Comparison of ENCODE assay signal across 21 cellular contexts in genomic region chr13:95083758-95084157, GRCh38.
DNase-seq lines count a peak whose midpoint lies in the region; ATAC-seq and TF ChIP-seq lines count a peak whose summit lies in the region.
"Had no signal": no experiment of that assay in that cellular context is flagged by ENCODE, and none has a peak within 500 bp of the region (broad histone marks: within the 10 kb centered on the region; RNA-seq: fewer than 3 reads in every experiment).

No MANE protein-coding gene starts in this region.

- DNase-seq in EL (peak; percentile 82), NCI-H226 (peak; percentile 80), epithelial cell of esophagus (ENCODE audit: low read depth) (peak; percentile 88), non-pigmented ciliary epithelial cell (ENCODE audit: low read depth) (peak; percentile 55), Ammon's horn (ENCODE audit: low spot score) (no peak), SW480 (ENCODE audit: low spot score) (no peak)
- DNase-seq in stimulated activated effector memory CD8-positive, alpha-beta T cell treated with anti-CD3 and anti-CD28 coated beads, Interleukin-12 subunit alpha, Interleukin-12 subunit beta, amount 100 ng/mL, for 72 hours (ENCODE audit: low spot score in 2 of 2), result no peak
- no peak for DNase-seq in activated CD4-positive, alpha-beta T cell treated with anti-CD3 and anti-CD28 coated beads, Interleukin-2, amount 50 U/mL, for 4 hours
- DNase-seq: activated B cell treated with CpG ODN at 0.5 μM for 24 hours, COR-L47, KG1, NCI-H146, sigmoid colon had no signal

- no peak overlapping the region for H3K4me3 Mint-ChIP-seq in stimulated activated effector memory CD8-positive, alpha-beta T cell treated with anti-CD3 and anti-CD28 coated beads, Interleukin-12 subunit alpha, Interleukin-12 subunit beta, amount 100 ng/mL, for 72 hours
- H3K4me3 Mint-ChIP-seq: activated B cell treated with CpG ODN at 0.5 μM for 24 hours; activated naive CD4-positive, alpha-beta T cell treated with anti-CD3 and anti-CD28 coated beads, Interleukin-2, amount 50 U/mL, for 24 hours; central memory CD8-positive, alpha-beta T cell; GM23338; neural progenitor cell; stimulated activated memory B cell treated with anti-CD40 and anti-IgM and Interleukin-4, amounts not matched to agents 10 μg/mL and 1 μg/mL and 100 μg/mL, for 72 hours; type B pancreatic cell had no signal

- no peaks in the 10 kb centered on the region for H3K9me3 Mint-ChIP-seq in stimulated activated effector memory CD8-positive, alpha-beta T cell treated with anti-CD3 and anti-CD28 coated beads, Interleukin-12 subunit alpha, Interleukin-12 subunit beta, amount 100 ng/mL, for 72 hours
- H3K9me3 Mint-ChIP-seq: activated B cell treated with CpG ODN at 0.5 μM for 24 hours; activated naive CD4-positive, alpha-beta T cell treated with anti-CD3 and anti-CD28 coated beads, Interleukin-2, amount 50 U/mL, for 24 hours; central memory CD8-positive, alpha-beta T cell; GM23338; neural progenitor cell; stimulated activated memory B cell treated with anti-CD40 and anti-IgM and Interleukin-4, amounts not matched to agents 10 μg/mL and 1 μg/mL and 100 μg/mL, for 72 hours had no signal

- ATAC-seq in stimulated activated effector memory CD8-positive, alpha-beta T cell treated with anti-CD3 and anti-CD28 coated beads, Interleukin-12 subunit alpha, Interleukin-12 subunit beta, amount 100 ng/mL, for 72 hours, result no peak
- ATAC-seq: GM23338; stimulated activated memory B cell treated with anti-CD40 and anti-IgM and Interleukin-4, amounts not matched to agents 10 μg/mL and 1 μg/mL and 100 μg/mL, for 72 hours had no signal

- TF ChIP-seq CTCF in epithelial cell of esophagus (IDR thresholded peaks at IDR 0.05; ENCODE audit: insufficient read depth, low read depth, low read length, missing control alignments), result no peak

- H3K4me1 Mint-ChIP-seq in stimulated activated effector memory CD8-positive, alpha-beta T cell treated with anti-CD3 and anti-CD28 coated beads, Interleukin-12 subunit alpha, Interleukin-12 subunit beta, amount 100 ng/mL, for 72 hours, result no peaks in the 10 kb centered on the region
- H3K4me1 Mint-ChIP-seq: activated B cell treated with CpG ODN at 0.5 μM for 24 hours; activated naive CD4-positive, alpha-beta T cell treated with anti-CD3 and anti-CD28 coated beads, Interleukin-2, amount 50 U/mL, for 24 hours; GM23338; neural progenitor cell; stimulated activated memory B cell treated with anti-CD40 and anti-IgM and Interleukin-4, amounts not matched to agents 10 μg/mL and 1 μg/mL and 100 μg/mL, for 72 hours had no signal

- H3K36me3 Mint-ChIP-seq in stimulated activated effector memory CD8-positive, alpha-beta T cell treated with anti-CD3 and anti-CD28 coated beads, Interleukin-12 subunit alpha, Interleukin-12 subunit beta, amount 100 ng/mL, for 72 hours, result no peaks in the 10 kb centered on the region

- H3K27ac Mint-ChIP-seq in stimulated activated effector memory CD8-positive, alpha-beta T cell treated with anti-CD3 and anti-CD28 coated beads, Interleukin-12 subunit alpha, Interleukin-12 subunit beta, amount 100 ng/mL, for 72 hours, result no peak overlapping the region
- H3K27ac Mint-ChIP-seq: activated B cell treated with CpG ODN at 0.5 μM for 24 hours; activated naive CD4-positive, alpha-beta T cell treated with anti-CD3 and anti-CD28 coated beads, Interleukin-2, amount 50 U/mL, for 24 hours; GM23338; neural progenitor cell; stimulated activated memory B cell treated with anti-CD40 and anti-IgM and Interleukin-4, amounts not matched to agents 10 μg/mL and 1 μg/mL and 100 μg/mL, for 72 hours; type B pancreatic cell had no signal

- H3K4me3 ChIP-seq in epithelial cell of esophagus (ENCODE audit: low read length), result no peak overlapping the region
- H3K4me3 ChIP-seq: GM23338, lung, neural progenitor cell, sigmoid colon, SK-N-MC had no signal

Comparison
In these comparisons a context has a peak if more than half of its experiments do, and no peak if none do; other contexts are left out.
1. DNase-seq: peak in EL (single experiment), NCI-H226 (single experiment), epithelial cell of esophagus (single experiment) and non-pigmented ciliary epithelial cell (single experiment); none in stimulated activated effector memory CD8-positive, alpha-beta T cell treated with anti-CD3 and anti-CD28 coated beads, Interleukin-12 subunit alpha, Interleukin-12 subunit beta, amount 100 ng/mL, for 72 hours (0 of 2), activated CD4-positive, alpha-beta T cell treated with anti-CD3 and anti-CD28 coated beads, Interleukin-2, amount 50 U/mL, for 4 hours (0 of 2), Ammon's horn (single experiment) and SW480 (single experiment).